Comparison of ENCODE assay signal across 21 cellular contexts in the genomic region with DNA sequence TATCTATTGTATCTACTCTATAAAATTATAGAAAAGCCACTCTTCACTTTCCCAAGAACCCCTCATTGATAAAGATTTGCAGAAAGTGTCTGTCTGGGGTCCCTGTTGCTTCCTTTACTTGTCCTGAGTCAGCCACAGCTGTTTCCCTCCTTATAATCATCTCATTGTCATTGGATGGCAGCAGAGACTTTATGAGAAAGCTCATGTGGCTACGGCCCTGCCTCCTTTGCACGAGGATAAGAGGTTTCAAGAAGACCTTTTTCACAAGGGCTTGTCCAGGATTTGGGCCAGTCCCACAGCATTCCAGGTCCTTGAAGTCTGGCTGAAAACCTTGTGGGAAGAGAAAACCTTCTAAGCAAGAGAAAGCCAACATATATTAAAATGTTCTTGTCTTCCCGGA. TPM values are rescaled to one million over a fixed set of nuclear protein-coding genes. Genes with fewer than 3 reads are reported as not detected.
"Had no signal": no experiment of that assay in that cellular context is flagged by ENCODE, and none has a peak within 500 bp of the region (broad histone marks: within the 10 kb centered on the region; RNA-seq: fewer than 3 reads in every experiment).

No MANE protein-coding gene starts in this region.

- H3K27ac ChIP-seq: cardiac muscle cell, gastrocnemius medialis, left lung, lower lobe of right lung, parathyroid adenoma, suprapubic skin, upper lobe of right lung had no signal

- H3K27me3 ChIP-seq: cardiac muscle cell, gastrocnemius medialis, left lung, suprapubic skin, tibial nerve, upper lobe of right lung had no signal

- H3K4me1 ChIP-seq: left lung, lower lobe of right lung, parathyroid adenoma, upper lobe of right lung had no signal

- H3K4me1 Mint-ChIP-seq: stimulated activated effector memory CD8-positive, alpha-beta T cell treated with anti-CD3 and anti-CD28 coated beads, Interleukin-12 subunit alpha, Interleukin-12 subunit beta, amount 100 ng/mL, for 72 hours had no signal

- H3K9me3 ChIP-seq: gastrocnemius medialis, lower lobe of right lung, prostate gland, suprapubic skin, tibial nerve, upper lobe of right lung had no signal

- H3K9me3 Mint-ChIP-seq: dendritic cell treated with granulocyte-macrophage colony-stimulating factor and Interleukin-4, amounts not matched to agents 40 ng/mL and 50 ng/mL, for 4 days; stimulated activated effector memory CD8-positive, alpha-beta T cell treated with anti-CD3 and anti-CD28 coated beads, Interleukin-12 subunit alpha, Interleukin-12 subunit beta, amount 100 ng/mL, for 72 hours had no signal

- H3K4me3 ChIP-seq: cardiac muscle cell, gastrocnemius medialis, left lung, lower lobe of right lung, prostate gland, smooth muscle cell, suprapubic skin, tibial nerve, upper lobe of right lung had no signal

- H3K4me3 Mint-ChIP-seq: dendritic cell treated with granulocyte-macrophage colony-stimulating factor and Interleukin-4, amounts not matched to agents 40 ng/mL and 50 ng/mL, for 4 days; naive thymus-derived CD4-positive, alpha-beta T cell; nephron progenitor cell; stimulated activated effector memory CD8-positive, alpha-beta T cell treated with anti-CD3 and anti-CD28 coated beads, Interleukin-12 subunit alpha, Interleukin-12 subunit beta, amount 100 ng/mL, for 72 hours had no signal

- DNase-seq: gastrocnemius medialis; glutamatergic neuron; left lung; lower lobe of right lung; mesenchymal stem cell; midbrain; naive thymus-derived CD4-positive, alpha-beta T cell; nephron progenitor cell; retina; stimulated activated CD4-positive, alpha-beta T cell treated with anti-CD3 and anti-CD28 coated beads, Interleukin-2, amount 100 ng/mL, for 48 hours; stimulated activated CD8-positive, alpha-beta memory T cell treated with anti-CD3 and anti-CD28 coated beads, Interleukin-4, amount 100 ng/mL, for 48 hours; stimulated activated naive CD8-positive, alpha-beta T cell treated with anti-CD3 and anti-CD28 coated beads, Interleukin-15, Interleukin-2, amounts not matched to agents 100 U/mL and 50 U/mL, for 24 hours; upper lobe of right lung had no signal

- H3K27ac Mint-ChIP-seq: dendritic cell treated with granulocyte-macrophage colony-stimulating factor and Interleukin-4, amounts not matched to agents 40 ng/mL and 50 ng/mL, for 4 days; naive thymus-derived CD4-positive, alpha-beta T cell; nephron progenitor cell; stimulated activated effector memory CD8-positive, alpha-beta T cell treated with anti-CD3 and anti-CD28 coated beads, Interleukin-12 subunit alpha, Interleukin-12 subunit beta, amount 100 ng/mL, for 72 hours had no signal

- H3K36me3 ChIP-seq: cardiac muscle cell, gastrocnemius medialis, left lung, lower lobe of right lung, prostate gland, suprapubic skin, tibial nerve, upper lobe of right lung had no signal

- ATAC-seq: gastrocnemius medialis; left lung; lower lobe of right lung; naive thymus-derived CD4-positive, alpha-beta T cell; stimulated activated effector memory CD8-positive, alpha-beta T cell treated with anti-CD3 and anti-CD28 coated beads, Interleukin-12 subunit alpha, Interleukin-12 subunit beta, amount 100 ng/mL, for 72 hours; stimulated activated naive CD8-positive, alpha-beta T cell treated with anti-CD3 and anti-CD28 coated beads, Interleukin-15, Interleukin-2, amounts not matched to agents 100 U/mL and 50 U/mL, for 24 hours; upper lobe of right lung had no signal

- H3K36me3 Mint-ChIP-seq: naive thymus-derived CD4-positive, alpha-beta T cell; stimulated activated effector memory CD8-positive, alpha-beta T cell treated with anti-CD3 and anti-CD28 coated beads, Interleukin-12 subunit alpha, Interleukin-12 subunit beta, amount 100 ng/mL, for 72 hours had no signal

RNA-seq across cellular contexts. Expression of a gene that starts 41.9 kb away (rescaled TPM):
- polyA plus RNA-seq: naive thymus-derived CD4-positive, alpha-beta T cell had no signal
